1 cellular context compared by ENCODE assay signal in the genomic region with DNA sequence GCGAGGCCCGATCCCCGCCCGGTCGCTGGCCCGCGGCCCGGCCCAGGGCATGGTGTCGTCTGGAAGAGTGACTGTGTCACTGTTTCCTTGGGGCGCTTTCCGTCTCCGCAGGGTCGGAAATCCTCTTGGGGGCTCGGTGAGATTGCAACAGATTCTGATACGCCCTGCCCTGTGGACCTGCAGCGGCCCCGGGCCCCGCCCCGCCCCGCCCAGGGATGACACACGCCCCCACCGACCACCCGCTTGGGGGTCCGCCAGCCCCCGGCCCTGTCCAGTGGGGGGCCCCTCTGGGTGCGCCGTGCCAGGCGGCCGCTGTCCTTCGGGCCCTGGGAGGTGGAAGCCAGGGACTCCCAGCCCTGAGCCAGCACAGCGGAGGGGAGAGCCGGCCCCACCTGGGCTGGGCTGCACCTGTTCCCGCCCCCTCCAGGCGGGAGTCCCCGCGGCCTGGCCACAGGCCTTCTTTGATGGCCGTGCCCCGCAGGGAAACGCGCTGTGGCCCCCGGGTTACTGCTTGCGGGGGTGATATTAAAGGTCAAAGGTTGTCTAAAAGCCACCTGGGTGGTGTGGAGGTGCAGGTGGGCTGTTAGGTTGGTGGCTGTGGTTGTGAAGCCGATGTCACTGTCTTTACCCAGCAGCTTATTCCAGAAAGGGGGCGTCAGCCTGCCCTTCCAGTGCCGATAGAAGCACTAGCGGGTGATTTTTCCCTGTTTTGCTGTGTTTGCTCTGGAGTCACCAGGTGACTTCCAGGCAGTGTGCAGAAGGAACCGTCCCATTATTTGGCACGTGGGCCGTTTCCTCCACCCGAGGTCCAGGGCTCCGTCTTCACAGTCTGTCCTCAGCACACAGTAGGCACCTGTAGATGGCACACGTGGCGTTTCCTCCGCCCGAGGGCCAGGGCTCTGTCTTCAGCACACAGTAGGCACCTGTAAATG.
TF ChIP-seq lines count a peak whose summit lies in the region.

No MANE protein-coding gene starts in this region.

TF ChIP-seq in HepG2, 621 proteins besides CTCF, POLR2A, EP300 and RAD21 (continued from another document and continues in another):
- TF ChIP-seq, protein P1, sequence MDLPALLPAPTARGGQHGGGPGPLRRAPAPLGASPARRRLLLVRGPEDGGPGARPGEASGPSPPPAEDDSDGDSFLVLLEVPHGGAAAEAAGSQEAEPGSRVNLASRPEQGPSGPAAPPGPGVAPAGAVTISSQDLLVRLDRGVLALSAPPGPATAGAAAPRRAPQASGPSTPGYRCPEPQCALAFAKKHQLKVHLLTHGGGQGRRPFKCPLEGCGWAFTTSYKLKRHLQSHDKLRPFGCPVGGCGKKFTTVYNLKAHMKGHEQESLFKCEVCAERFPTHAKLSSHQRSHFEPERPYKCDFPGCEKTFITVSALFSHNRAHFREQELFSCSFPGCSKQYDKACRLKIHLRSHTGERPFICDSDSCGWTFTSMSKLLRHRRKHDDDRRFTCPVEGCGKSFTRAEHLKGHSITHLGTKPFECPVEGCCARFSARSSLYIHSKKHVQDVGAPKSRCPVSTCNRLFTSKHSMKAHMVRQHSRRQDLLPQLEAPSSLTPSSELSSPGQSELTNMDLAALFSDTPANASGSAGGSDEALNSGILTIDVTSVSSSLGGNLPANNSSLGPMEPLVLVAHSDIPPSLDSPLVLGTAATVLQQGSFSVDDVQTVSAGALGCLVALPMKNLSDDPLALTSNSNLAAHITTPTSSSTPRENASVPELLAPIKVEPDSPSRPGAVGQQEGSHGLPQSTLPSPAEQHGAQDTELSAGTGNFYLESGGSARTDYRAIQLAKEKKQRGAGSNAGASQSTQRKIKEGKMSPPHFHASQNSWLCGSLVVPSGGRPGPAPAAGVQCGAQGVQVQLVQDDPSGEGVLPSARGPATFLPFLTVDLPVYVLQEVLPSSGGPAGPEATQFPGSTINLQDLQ (CRISPR knock-in tag; IDR thresholded peaks at IDR 0.05): no peak
- TF ChIP-seq ZNF547 (CRISPR knock-in tag; IDR thresholded peaks at IDR 0.05): no peak
- no peak for TF ChIP-seq MEF2D (CRISPR knock-in tag; IDR thresholded peaks at IDR 0.05)
- TF ChIP-seq GABPB1 (CRISPR knock-in tag; IDR thresholded peaks at IDR 0.05): peak; percentile 38; the same call in 1 of the 2 replicates
- no peak for TF ChIP-seq IRF2 (CRISPR knock-in tag; IDR thresholded peaks at IDR 0.05)
- TF ChIP-seq ZNF251 (CRISPR knock-in tag; IDR thresholded peaks at IDR 0.05): no peak
- no peak for TF ChIP-seq ZNF33A (CRISPR knock-in tag; IDR thresholded peaks at IDR 0.05; ENCODE audit: borderline replicate concordance)
- peak; percentile 81 for TF ChIP-seq ZEB1 (IDR thresholded peaks at IDR 0.05; ENCODE audit: insufficient replicate concordance, low read depth)
- TF ChIP-seq POLR2AphosphoS2 (IDR thresholded peaks at IDR 0.05; ENCODE audit: low read depth, low read length): no peak
- TF ChIP-seq, protein P2, sequence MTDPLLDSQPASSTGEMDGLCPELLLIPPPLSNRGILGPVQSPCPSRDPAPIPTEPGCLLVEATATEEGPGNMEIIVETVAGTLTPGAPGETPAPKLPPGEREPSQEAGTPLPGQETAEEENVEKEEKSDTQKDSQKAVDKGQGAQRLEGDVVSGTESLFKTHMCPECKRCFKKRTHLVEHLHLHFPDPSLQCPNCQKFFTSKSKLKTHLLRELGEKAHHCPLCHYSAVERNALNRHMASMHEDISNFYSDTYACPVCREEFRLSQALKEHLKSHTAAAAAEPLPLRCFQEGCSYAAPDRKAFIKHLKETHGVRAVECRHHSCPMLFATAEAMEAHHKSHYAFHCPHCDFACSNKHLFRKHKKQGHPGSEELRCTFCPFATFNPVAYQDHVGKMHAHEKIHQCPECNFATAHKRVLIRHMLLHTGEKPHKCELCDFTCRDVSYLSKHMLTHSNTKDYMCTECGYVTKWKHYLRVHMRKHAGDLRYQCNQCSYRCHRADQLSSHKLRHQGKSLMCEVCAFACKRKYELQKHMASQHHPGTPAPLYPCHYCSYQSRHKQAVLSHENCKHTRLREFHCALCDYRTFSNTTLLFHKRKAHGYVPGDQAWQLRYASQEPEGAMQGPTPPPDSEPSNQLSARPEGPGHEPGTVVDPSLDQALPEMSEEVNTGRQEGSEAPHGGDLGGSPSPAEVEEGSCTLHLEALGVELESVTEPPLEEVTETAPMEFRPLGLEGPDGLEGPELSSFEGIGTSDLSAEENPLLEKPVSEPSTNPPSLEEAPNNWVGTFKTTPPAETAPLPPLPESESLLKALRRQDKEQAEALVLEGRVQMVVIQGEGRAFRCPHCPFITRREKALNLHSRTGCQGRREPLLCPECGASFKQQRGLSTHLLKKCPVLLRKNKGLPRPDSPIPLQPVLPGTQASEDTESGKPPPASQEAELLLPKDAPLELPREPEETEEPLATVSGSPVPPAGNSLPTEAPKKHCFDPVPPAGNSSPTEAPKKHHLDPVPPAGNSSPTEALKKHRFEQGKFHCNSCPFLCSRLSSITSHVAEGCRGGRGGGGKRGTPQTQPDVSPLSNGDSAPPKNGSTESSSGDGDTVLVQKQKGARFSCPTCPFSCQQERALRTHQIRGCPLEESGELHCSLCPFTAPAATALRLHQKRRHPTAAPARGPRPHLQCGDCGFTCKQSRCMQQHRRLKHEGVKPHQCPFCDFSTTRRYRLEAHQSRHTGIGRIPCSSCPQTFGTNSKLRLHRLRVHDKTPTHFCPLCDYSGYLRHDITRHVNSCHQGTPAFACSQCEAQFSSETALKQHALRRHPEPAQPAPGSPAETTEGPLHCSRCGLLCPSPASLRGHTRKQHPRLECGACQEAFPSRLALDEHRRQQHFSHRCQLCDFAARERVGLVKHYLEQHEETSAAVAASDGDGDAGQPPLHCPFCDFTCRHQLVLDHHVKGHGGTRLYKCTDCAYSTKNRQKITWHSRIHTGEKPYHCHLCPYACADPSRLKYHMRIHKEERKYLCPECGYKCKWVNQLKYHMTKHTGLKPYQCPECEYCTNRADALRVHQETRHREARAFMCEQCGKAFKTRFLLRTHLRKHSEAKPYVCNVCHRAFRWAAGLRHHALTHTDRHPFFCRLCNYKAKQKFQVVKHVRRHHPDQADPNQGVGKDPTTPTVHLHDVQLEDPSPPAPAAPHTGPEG (CRISPR knock-in tag; IDR thresholded peaks at IDR 0.05): no peak
- no peak; the same call in 1 of the 2 replicates for TF ChIP-seq AKAP8 (CRISPR knock-in tag; IDR thresholded peaks at IDR 0.05)
- 0 out of 2 replicates have a peak, but pooled peaks have one; percentile 6 for TF ChIP-seq ZNF766 (CRISPR knock-in tag; IDR thresholded peaks at IDR 0.05; ENCODE audit: borderline replicate concordance)
- TF ChIP-seq TCF7 (IDR thresholded peaks at IDR 0.05; ENCODE audit: low read depth): no peak
- TF ChIP-seq ZNF367 (CRISPR knock-in tag; IDR thresholded peaks at IDR 0.05; ENCODE audit: borderline replicate concordance): no peak
- no peak for TF ChIP-seq CEBPG (CRISPR knock-in tag; IDR thresholded peaks at IDR 0.05)
- TF ChIP-seq, protein P3, sequence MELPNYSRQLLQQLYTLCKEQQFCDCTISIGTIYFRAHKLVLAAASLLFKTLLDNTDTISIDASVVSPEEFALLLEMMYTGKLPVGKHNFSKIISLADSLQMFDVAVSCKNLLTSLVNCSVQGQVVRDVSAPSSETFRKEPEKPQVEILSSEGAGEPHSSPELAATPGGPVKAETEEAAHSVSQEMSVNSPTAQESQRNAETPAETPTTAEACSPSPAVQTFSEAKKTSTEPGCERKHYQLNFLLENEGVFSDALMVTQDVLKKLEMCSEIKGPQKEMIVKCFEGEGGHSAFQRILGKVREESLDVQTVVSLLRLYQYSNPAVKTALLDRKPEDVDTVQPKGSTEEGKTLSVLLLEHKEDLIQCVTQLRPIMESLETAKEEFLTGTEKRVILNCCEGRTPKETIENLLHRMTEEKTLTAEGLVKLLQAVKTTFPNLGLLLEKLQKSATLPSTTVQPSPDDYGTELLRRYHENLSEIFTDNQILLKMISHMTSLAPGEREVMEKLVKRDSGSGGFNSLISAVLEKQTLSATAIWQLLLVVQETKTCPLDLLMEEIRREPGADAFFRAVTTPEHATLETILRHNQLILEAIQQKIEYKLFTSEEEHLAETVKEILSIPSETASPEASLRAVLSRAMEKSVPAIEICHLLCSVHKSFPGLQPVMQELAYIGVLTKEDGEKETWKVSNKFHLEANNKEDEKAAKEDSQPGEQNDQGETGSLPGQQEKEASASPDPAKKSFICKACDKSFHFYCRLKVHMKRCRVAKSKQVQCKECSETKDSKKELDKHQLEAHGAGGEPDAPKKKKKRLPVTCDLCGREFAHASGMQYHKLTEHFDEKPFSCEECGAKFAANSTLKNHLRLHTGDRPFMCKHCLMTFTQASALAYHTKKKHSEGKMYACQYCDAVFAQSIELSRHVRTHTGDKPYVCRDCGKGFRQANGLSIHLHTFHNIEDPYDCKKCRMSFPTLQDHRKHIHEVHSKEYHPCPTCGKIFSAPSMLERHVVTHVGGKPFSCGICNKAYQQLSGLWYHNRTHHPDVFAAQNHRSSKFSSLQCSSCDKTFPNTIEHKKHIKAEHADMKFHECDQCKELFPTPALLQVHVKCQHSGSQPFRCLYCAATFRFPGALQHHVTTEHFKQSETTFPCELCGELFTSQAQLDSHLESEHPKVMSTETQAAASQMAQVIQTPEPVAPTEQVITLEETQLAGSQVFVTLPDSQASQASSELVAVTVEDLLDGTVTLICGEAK (IDR thresholded peaks at IDR 0.05): no peak
- TF ChIP-seq, protein P3 (CRISPR knock-in tag; IDR thresholded peaks at IDR 0.05): no peak
- TF ChIP-seq, protein P4, sequence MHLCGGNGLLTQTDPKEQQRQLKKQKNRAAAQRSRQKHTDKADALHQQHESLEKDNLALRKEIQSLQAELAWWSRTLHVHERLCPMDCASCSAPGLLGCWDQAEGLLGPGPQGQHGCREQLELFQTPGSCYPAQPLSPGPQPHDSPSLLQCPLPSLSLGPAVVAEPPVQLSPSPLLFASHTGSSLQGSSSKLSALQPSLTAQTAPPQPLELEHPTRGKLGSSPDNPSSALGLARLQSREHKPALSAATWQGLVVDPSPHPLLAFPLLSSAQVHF (CRISPR knock-in tag; IDR thresholded peaks at IDR 0.05): no peak
- no peak for TF ChIP-seq ISX (CRISPR knock-in tag; conservative IDR thresholded peaks at IDR 0.05)
- no peak for TF ChIP-seq ZNF383 (CRISPR knock-in tag; IDR thresholded peaks at IDR 0.05; ENCODE audit: borderline replicate concordance)
- TF ChIP-seq, protein P5, sequence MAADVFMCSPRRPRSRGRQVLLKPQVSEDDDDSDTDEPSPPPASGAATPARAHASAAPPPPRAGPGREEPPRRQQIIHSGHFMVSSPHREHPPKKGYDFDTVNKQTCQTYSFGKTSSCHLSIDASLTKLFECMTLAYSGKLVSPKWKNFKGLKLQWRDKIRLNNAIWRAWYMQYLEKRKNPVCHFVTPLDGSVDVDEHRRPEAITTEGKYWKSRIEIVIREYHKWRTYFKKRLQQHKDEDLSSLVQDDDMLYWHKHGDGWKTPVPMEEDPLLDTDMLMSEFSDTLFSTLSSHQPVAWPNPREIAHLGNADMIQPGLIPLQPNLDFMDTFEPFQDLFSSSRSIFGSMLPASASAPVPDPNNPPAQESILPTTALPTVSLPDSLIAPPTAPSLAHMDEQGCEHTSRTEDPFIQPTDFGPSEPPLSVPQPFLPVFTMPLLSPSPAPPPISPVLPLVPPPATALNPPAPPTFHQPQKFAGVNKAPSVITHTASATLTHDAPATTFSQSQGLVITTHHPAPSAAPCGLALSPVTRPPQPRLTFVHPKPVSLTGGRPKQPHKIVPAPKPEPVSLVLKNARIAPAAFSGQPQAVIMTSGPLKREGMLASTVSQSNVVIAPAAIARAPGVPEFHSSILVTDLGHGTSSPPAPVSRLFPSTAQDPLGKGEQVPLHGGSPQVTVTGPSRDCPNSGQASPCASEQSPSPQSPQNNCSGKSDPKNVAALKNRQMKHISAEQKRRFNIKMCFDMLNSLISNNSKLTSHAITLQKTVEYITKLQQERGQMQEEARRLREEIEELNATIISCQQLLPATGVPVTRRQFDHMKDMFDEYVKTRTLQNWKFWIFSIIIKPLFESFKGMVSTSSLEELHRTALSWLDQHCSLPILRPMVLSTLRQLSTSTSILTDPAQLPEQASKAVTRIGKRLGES (CRISPR knock-in tag; IDR thresholded peaks at IDR 0.05; ENCODE audit: borderline replicate concordance): no peak
- no peak for TF ChIP-seq ZNF430 (CRISPR knock-in tag; IDR thresholded peaks at IDR 0.05)
- TF ChIP-seq FOXJ3 (CRISPR knock-in tag; IDR thresholded peaks at IDR 0.05; ENCODE audit: borderline replicate concordance): no peak
- no peak for TF ChIP-seq SOX5 (CRISPR knock-in tag; IDR thresholded peaks at IDR 0.05; ENCODE audit: borderline replicate concordance)
- TF ChIP-seq PAF1 (CRISPR knock-in tag; IDR thresholded peaks at IDR 0.05): no peak
- TF ChIP-seq ZSCAN20 (CRISPR knock-in tag; IDR thresholded peaks at IDR 0.05; ENCODE audit: borderline replicate concordance): no peak
- peak; percentile 55; the same call in 1 of the 2 replicates for TF ChIP-seq KLF12 (CRISPR knock-in tag; IDR thresholded peaks at IDR 0.05; ENCODE audit: borderline replicate concordance)
- TF ChIP-seq GATAD1 (CRISPR knock-in tag; IDR thresholded peaks at IDR 0.05): no peak
- TF ChIP-seq ZNF709 (CRISPR knock-in tag; IDR thresholded peaks at IDR 0.05): no peak
- TF ChIP-seq SMAD3 (CRISPR knock-in tag; IDR thresholded peaks at IDR 0.05): no peak
- TF ChIP-seq DMAP1 (CRISPR knock-in tag; IDR thresholded peaks at IDR 0.05): no peak
- peak; percentile 82 for TF ChIP-seq SRSF1 (optimal IDR thresholded peaks at IDR 0.05; ENCODE audit: low read depth, low read length)
- TF ChIP-seq RELA (CRISPR knock-in tag; IDR thresholded peaks at IDR 0.05): no peak
- no peak; the same call in 1 of the 2 replicates for TF ChIP-seq HDAC1 (CRISPR knock-in tag; IDR thresholded peaks at IDR 0.05)
